In genomic region chr1:8370928-8371327, GRCh38 we compare ENCODE assay signal across 10 cellular contexts. TPM values are rescaled to one million over a fixed set of nuclear protein-coding genes. Genes with fewer than 3 reads are reported as not detected.
DNase-seq lines count a peak whose midpoint lies in the region; ATAC-seq, FAIRE-seq and TF ChIP-seq lines count a peak whose summit lies in the region.
"Had no signal": no experiment of that assay in that cellular context is flagged by ENCODE, and none has a peak within 500 bp of the region (broad histone marks: within the 10 kb centered on the region; RNA-seq: fewer than 3 reads in every experiment).

No MANE protein-coding gene starts in this region.

- intact Hi-C loops in kidney (cut with DNase I) = no loop called here

- H3K4me1 ChIP-seq in kidney (ENCODE audit: control insufficient read depth in 1 of 2, insufficient read depth in 1 of 2, low read depth in 1 of 2, low read length in 2 of 2) = peaks cover 65 to 69% of the 10 kb centered on the region in 2 donors

- H3K36me3 ChIP-seq in kidney (ENCODE audit: control insufficient read depth in 1 of 2, insufficient read depth in 2 of 2, low read length in 2 of 2) = peaks cover 0 to 8% of the 10 kb centered on the region in 2 donors

- peak; percentile 32 for DNase-seq in LHCN-M2 (ENCODE audit: low read depth)
- DNase-seq in kidney = no peak
- DNase-seq in stimulated activated effector memory CD8-positive, alpha-beta T cell treated with anti-CD3 and anti-CD28 coated beads, Interleukin-12 subunit alpha, Interleukin-12 subunit beta, amount 100 ng/mL, for 72 hours (ENCODE audit: low spot score in 2 of 2) = no peak
- DNase-seq in SK-N-DZ (ENCODE audit: low spot score) = no peak
- DNase-seq in retina = no peak
- DNase-seq in effector memory CD8-positive, alpha-beta T cell = no peak
- DNase-seq: Kasumi-1 had no signal

- H3K27me3 Mint-ChIP-seq in effector memory CD8-positive, alpha-beta T cell = no peaks in the 10 kb centered on the region

- H3K36me3 Mint-ChIP-seq in stimulated activated effector memory CD8-positive, alpha-beta T cell treated with anti-CD3 and anti-CD28 coated beads, Interleukin-12 subunit alpha, Interleukin-12 subunit beta, amount 100 ng/mL, for 72 hours = peaks cover 26% of the 10 kb centered on the region
- peaks cover 26% of the 10 kb centered on the region for H3K36me3 Mint-ChIP-seq in effector memory CD8-positive, alpha-beta T cell (ENCODE audit: insufficient read depth)

- no peaks in the 10 kb centered on the region for H3K9me3 Mint-ChIP-seq in stimulated activated effector memory CD8-positive, alpha-beta T cell treated with anti-CD3 and anti-CD28 coated beads, Interleukin-12 subunit alpha, Interleukin-12 subunit beta, amount 100 ng/mL, for 72 hours
- H3K9me3 Mint-ChIP-seq in effector memory CD8-positive, alpha-beta T cell = no peaks in the 10 kb centered on the region
- H3K9me3 Mint-ChIP-seq: activated T-helper 1 cell treated with anti-CD3 and anti-CD28 coated beads, Interleukin-12 subunit alpha, Interleukin-12 subunit beta, Interleukin-2, Interleukin-4 antibody, amounts not matched to agents 30 ng/mL and 10 ng/mL and 1 ng/mL, durations not matched to agents 14 hours and 24 hours and 36 hours had no signal

- H3K9me3 ChIP-seq in kidney (ENCODE audit: control insufficient read depth in 1 of 2, low read length in 2 of 2) = no peaks in the 10 kb centered on the region

- peaks cover 47% of the 10 kb centered on the region for H3K4me1 Mint-ChIP-seq in stimulated activated effector memory CD8-positive, alpha-beta T cell treated with anti-CD3 and anti-CD28 coated beads, Interleukin-12 subunit alpha, Interleukin-12 subunit beta, amount 100 ng/mL, for 72 hours
- peaks cover 43 to 46% of the 10 kb centered on the region in 2 donors for H3K4me1 Mint-ChIP-seq in effector memory CD8-positive, alpha-beta T cell (ENCODE audit: low read depth in 2 of 2)

- no peak for FAIRE-seq in kidney (lab: Jason Lieb, UNC)

- peak overlapping the region in 1 of 2 donors; percentile 19 for H3K4me3 ChIP-seq in kidney (ENCODE audit: low read length in 2 of 2)

- ATAC-seq in stimulated activated effector memory CD8-positive, alpha-beta T cell treated with anti-CD3 and anti-CD28 coated beads, Interleukin-12 subunit alpha, Interleukin-12 subunit beta, amount 100 ng/mL, for 72 hours = no peak
- no peak for ATAC-seq in HG03565 (IDR thresholded peaks at IDR 0.05; ENCODE audit: unreplicated experiment)
- no peak for ATAC-seq in effector memory CD8-positive, alpha-beta T cell (replicated peaks)

- H3K27ac ChIP-seq in angular gyrus (ENCODE audit: low read depth, low read length) (peak overlapping the region; percentile 72), kidney (ENCODE audit: low read depth in 2 of 2, low read length in 2 of 2) (peak overlapping the region; percentile 26 to 82)

- peak overlapping the region in 1 of 2 donors; percentile 30 for H3K9ac ChIP-seq in kidney (ENCODE audit: low read length in 2 of 2)

- H3K27ac Mint-ChIP-seq in stimulated activated effector memory CD8-positive, alpha-beta T cell treated with anti-CD3 and anti-CD28 coated beads, Interleukin-12 subunit alpha, Interleukin-12 subunit beta, amount 100 ng/mL, for 72 hours = peak overlapping the region; percentile 40
- H3K27ac Mint-ChIP-seq in effector memory CD8-positive, alpha-beta T cell = no peak overlapping the region
- H3K27ac Mint-ChIP-seq: activated T-helper 1 cell treated with anti-CD3 and anti-CD28 coated beads, Interleukin-12 subunit alpha, Interleukin-12 subunit beta, Interleukin-2, Interleukin-4 antibody, amounts not matched to agents 30 ng/mL and 10 ng/mL and 1 ng/mL, durations not matched to agents 14 hours and 24 hours and 36 hours had no signal

- TF ChIP-seq CTCF in kidney (IDR thresholded peaks at IDR 0.05; ENCODE audit: borderline replicate concordance, extremely low read depth, insufficient read depth) = no peak

- H3K4me3 Mint-ChIP-seq in stimulated activated effector memory CD8-positive, alpha-beta T cell treated with anti-CD3 and anti-CD28 coated beads, Interleukin-12 subunit alpha, Interleukin-12 subunit beta, amount 100 ng/mL, for 72 hours = no peak overlapping the region
- no peak overlapping the region for H3K4me3 Mint-ChIP-seq in effector memory CD8-positive, alpha-beta T cell
- H3K4me3 Mint-ChIP-seq: activated T-helper 1 cell treated with anti-CD3 and anti-CD28 coated beads, Interleukin-12 subunit alpha, Interleukin-12 subunit beta, Interleukin-2, Interleukin-4 antibody, amounts not matched to agents 30 ng/mL and 10 ng/mL and 1 ng/mL, durations not matched to agents 14 hours and 24 hours and 36 hours had no signal

RNA-seq across cellular contexts. Expression of gene SLC45A1, which starts 53.0 kb away (rescaled TPM):
- 4.0 and 4.2 TPM in 2 replicates for total RNA-seq in LHCN-M2 (2014; rRNA removed)
- polyA plus RNA-seq in LHCN-M2 (2012) = 1.9 TPM
- 1.8 TPM for total RNA-seq in kidney
- polyA plus RNA-seq in kidney (ENCODE audit: insufficient read depth, low read depth, low replicate concordance) = 9.2 TPM
- polyA plus RNA-seq in SK-N-DZ (2014; cell fraction: cytosol; rRNA removed) = 0.12 and 0.20 TPM in 2 replicates
- polyA plus RNA-seq in SK-N-DZ (2014; cell fraction: nucleus; rRNA removed) = not detected in 2 replicates
